Comparison of ENCODE assay signal across 1 cellular context in genomic region chr22:43225609-43226008, GRCh38.
TF ChIP-seq lines count a peak whose summit lies in the region.

No MANE protein-coding gene starts in this region.

TF ChIP-seq in GM23338, 12 proteins besides CTCF, POLR2A, EP300 and RAD21 (continued from another document):
- TF ChIP-seq, protein P1, sequence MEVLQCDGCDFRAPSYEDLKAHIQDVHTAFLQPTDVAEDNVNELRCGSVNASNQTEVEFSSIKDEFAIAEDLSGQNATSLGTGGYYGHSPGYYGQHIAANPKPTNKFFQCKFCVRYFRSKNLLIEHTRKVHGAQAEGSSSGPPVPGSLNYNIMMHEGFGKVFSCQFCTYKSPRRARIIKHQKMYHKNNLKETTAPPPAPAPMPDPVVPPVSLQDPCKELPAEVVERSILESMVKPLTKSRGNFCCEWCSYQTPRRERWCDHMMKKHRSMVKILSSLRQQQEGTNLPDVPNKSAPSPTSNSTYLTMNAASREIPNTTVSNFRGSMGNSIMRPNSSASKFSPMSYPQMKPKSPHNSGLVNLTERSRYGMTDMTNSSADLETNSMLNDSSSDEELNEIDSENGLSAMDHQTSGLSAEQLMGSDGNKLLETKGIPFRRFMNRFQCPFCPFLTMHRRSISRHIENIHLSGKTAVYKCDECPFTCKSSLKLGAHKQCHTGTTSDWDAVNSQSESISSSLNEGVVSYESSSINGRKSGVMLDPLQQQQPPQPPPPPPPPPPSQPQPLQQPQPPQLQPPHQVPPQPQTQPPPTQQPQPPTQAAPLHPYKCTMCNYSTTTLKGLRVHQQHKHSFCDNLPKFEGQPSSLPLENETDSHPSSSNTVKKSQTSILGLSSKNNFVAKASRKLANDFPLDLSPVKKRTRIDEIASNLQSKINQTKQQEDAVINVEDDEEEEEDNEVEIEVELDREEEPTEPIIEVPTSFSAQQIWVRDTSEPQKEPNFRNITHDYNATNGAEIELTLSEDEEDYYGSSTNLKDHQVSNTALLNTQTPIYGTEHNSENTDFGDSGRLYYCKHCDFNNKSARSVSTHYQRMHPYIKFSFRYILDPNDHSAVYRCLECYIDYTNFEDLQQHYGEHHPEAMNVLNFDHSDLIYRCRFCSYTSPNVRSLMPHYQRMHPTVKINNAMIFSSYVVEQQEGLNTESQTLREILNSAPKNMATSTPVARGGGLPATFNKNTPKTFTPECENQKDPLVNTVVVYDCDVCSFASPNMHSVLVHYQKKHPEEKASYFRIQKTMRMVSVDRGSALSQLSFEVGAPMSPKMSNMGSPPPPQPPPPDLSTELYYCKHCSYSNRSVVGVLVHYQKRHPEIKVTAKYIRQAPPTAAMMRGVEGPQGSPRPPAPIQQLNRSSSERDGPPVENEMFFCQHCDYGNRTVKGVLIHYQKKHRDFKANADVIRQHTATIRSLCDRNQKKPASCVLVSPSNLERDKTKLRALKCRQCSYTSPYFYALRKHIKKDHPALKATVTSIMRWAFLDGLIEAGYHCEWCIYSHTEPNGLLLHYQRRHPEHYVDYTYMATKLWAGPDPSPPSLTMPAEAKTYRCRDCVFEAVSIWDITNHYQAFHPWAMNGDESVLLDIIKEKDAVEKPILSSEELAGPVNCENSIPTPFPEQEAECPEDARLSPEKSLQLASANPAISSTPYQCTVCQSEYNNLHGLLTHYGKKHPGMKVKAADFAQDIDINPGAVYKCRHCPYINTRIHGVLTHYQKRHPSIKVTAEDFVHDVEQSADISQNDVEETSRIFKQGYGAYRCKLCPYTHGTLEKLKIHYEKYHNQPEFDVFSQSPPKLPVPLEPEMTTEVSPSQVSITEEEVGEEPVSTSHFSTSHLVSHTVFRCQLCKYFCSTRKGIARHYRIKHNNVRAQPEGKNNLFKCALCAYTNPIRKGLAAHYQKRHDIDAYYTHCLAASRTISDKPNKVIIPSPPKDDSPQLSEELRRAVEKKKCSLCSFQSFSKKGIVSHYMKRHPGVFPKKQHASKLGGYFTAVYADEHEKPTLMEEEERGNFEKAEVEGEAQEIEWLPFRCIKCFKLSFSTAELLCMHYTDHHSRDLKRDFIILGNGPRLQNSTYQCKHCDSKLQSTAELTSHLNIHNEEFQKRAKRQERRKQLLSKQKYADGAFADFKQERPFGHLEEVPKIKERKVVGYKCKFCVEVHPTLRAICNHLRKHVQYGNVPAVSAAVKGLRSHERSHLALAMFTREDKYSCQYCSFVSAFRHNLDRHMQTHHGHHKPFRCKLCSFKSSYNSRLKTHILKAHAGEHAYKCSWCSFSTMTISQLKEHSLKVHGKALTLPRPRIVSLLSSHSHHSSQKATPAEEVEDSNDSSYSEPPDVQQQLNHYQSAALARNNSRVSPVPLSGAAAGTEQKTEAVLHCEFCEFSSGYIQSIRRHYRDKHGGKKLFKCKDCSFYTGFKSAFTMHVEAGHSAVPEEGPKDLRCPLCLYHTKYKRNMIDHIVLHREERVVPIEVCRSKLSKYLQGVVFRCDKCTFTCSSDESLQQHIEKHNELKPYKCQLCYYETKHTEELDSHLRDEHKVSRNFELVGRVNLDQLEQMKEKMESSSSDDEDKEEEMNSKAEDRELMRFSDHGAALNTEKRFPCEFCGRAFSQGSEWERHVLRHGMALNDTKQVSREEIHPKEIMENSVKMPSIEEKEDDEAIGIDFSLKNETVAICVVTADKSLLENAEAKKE (CRISPR knock-in tag; IDR thresholded peaks at IDR 0.05) = no peak
